Comparison of ENCODE assay signal across 8 cellular contexts in the genomic region with DNA sequence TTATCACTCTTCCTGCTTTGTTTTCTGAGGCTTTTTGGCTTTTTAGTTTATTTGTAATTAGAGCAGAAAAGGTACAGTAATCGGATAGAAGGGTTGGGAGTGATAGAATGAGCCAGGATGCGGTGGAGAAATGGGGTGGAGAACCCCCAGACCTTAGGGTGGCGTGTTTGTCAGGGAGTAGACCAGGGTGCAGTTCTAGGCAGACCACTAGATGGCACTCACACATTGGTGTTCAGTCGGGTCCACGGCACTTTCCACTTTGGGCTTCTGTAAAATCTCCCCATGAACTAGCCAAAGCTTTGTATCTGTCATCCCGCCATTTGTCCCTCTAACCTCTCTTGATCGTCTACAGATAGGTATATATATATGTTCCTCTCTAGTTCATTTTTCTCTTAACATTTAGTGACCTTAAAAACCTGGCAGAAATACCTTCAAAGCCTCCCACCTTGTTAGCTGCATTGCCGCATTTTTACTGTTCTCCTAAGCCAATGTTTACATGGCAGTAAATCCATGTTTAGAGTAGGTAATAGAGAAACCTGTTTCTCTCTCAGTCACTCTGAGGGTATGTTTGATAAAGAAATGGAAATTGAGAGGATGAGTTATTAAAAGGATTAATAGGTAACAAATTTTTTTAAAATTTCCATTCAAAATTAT. TPM values are rescaled to one million over a fixed set of nuclear protein-coding genes. Genes with fewer than 3 reads are reported as not detected.
DNase-seq lines count a peak whose midpoint lies in the region; ATAC-seq and TF ChIP-seq lines count a peak whose summit lies in the region.

No MANE protein-coding gene starts in this region.

- POLR2A ChIA-PET in CD8-positive, alpha-beta memory T cell (lab: Charles Lee) = interaction anchor here (0.6 to 2.5 kb wide), 4 partner anchors 50 to 694 kb away, joined by 3 to 8 read pairs (median 4); partner anchors contain the start of gene CLYBL
- POLR2A ChIA-PET in naive thymus-derived CD4-positive, alpha-beta T cell (lab: Charles Lee) = interaction anchor here (0.5 to 3.8 kb wide), 17 partner anchors 8 to 1470 kb away, joined by 3 to 26 read pairs (median 4); partner anchors contain the start of genes CLYBL and TMTC4

- peaks cover 0 to 1% of the 10 kb centered on the region in 2 donors for H3K27me3 Mint-ChIP-seq in CD8-positive, alpha-beta memory T cell
- H3K27me3 Mint-ChIP-seq in naive thymus-derived CD4-positive, alpha-beta T cell = peaks cover 0 to 27% (median 0%) of the 10 kb centered on the region in 5 donors
- H3K27me3 Mint-ChIP-seq in stimulated activated naive B cell treated with anti-CD40 and anti-IgM and Interleukin-4, amounts not matched to agents 10 μg/mL and 1 μg/mL and 100 μg/mL, for 72 hours = peaks cover 0 to 14% of the 10 kb centered on the region in 2 donors

- H3K27me3 ChIP-seq in CD8-positive, alpha-beta memory T cell (ENCODE audit: insufficient read depth, low read length, poor library complexity, severe bottlenecking) = no peaks in the 10 kb centered on the region
- H3K27me3 ChIP-seq in esophagus muscularis mucosa = no peaks in the 10 kb centered on the region
- H3K27me3 ChIP-seq in naive thymus-derived CD4-positive, alpha-beta T cell (ENCODE audit: control insufficient read depth in 2 of 2, insufficient read depth in 2 of 2, low read length in 2 of 2) = no peaks in the 10 kb centered on the region

- no peaks in the 10 kb centered on the region for H3K9me3 Mint-ChIP-seq in CD8-positive, alpha-beta memory T cell
- H3K9me3 Mint-ChIP-seq in naive thymus-derived CD4-positive, alpha-beta T cell = peaks cover 0 to 2% (median 0%) of the 10 kb centered on the region in 11 donors
- H3K9me3 Mint-ChIP-seq in stimulated activated naive B cell treated with anti-CD40 and anti-IgM and Interleukin-4, amounts not matched to agents 10 μg/mL and 1 μg/mL and 100 μg/mL, for 72 hours = no peaks in the 10 kb centered on the region

- peak overlapping the region; percentile 52 for H3K4me3 ChIP-seq in CD8-positive, alpha-beta memory T cell (ENCODE audit: low read length)
- H3K4me3 ChIP-seq in esophagus muscularis mucosa = peak overlapping the region in 1 of 4 donors; percentile 9
- peak overlapping the region; percentile 47 for H3K4me3 ChIP-seq in naive thymus-derived CD4-positive, alpha-beta T cell (ENCODE audit: low read length)

- WGBS in esophagus muscularis mucosa = 9% methylated on average over 8 of the region's 8 CpGs

- TF ChIP-seq CTCF in esophagus muscularis mucosa (IDR thresholded peaks at IDR 0.05) = peak; percentile 85 to 93 (median 92)

- peak; percentile 73 to 86 (median 76) for DNase-seq in CD8-positive, alpha-beta memory T cell
- DNase-seq in KBM-7 (peak; percentile 77), OCI-M1 (lab: John Stamatoyannopoulos, UW) (peak; percentile 83), activated T-cell treated with anti-CD3 and anti-CD28 coated beads for 48 hours (ENCODE audit: low read depth) (peak; percentile 72), esophagus muscularis mucosa (ENCODE audit: extremely low spot score) (peak; percentile 94)
- DNase-seq in naive thymus-derived CD4-positive, alpha-beta T cell = peak; percentile 58 to 84 (median 80)
- peak; percentile 53 for DNase-seq in stimulated activated naive B cell treated with anti-CD40 and anti-IgM and Interleukin-4, amounts not matched to agents 10 μg/mL and 1 μg/mL and 100 μg/mL, for 72 hours

- H3K36me3 ChIP-seq in CD8-positive, alpha-beta memory T cell (ENCODE audit: insufficient read depth, low read length) = no peaks in the 10 kb centered on the region
- H3K36me3 ChIP-seq in esophagus muscularis mucosa = no peaks in the 10 kb centered on the region
- H3K36me3 ChIP-seq in naive thymus-derived CD4-positive, alpha-beta T cell (ENCODE audit: control insufficient read depth in 2 of 3, insufficient read depth in 3 of 3, low read length in 3 of 3) = no peaks in the 10 kb centered on the region

- H3K4me3 Mint-ChIP-seq in CD8-positive, alpha-beta memory T cell = peak overlapping the region; percentile 78 to 92 (median 81)
- H3K4me3 Mint-ChIP-seq in naive thymus-derived CD4-positive, alpha-beta T cell = peak overlapping the region; percentile 73 to 90 (median 81)
- peak overlapping the region in 1 of 2 donors; percentile 25 for H3K4me3 Mint-ChIP-seq in stimulated activated naive B cell treated with anti-CD40 and anti-IgM and Interleukin-4, amounts not matched to agents 10 μg/mL and 1 μg/mL and 100 μg/mL, for 72 hours

- TF ChIP-seq POLR2A in esophagus muscularis mucosa (IDR thresholded peaks at IDR 0.05; ENCODE audit: low read depth) = no peak

- no peak for TF ChIP-seq EP300 in esophagus muscularis mucosa (IDR thresholded peaks at IDR 0.05)

- CTCF ChIA-PET in CD8-positive, alpha-beta memory T cell (lab: Charles Lee) = interaction anchor here (0.6 to 6.5 kb wide), 36 partner anchors 9 to 1471 kb away, joined by 3 to 76 read pairs (median 4); partner anchors contain the start of genes CLYBL, GGACT and ZIC2
- CTCF ChIA-PET in naive thymus-derived CD4-positive, alpha-beta T cell (lab: Charles Lee) = interaction anchor here (0.6 to 6.2 kb wide), 34 partner anchors 8 to 1473 kb away, joined by 3 to 68 read pairs (median 4); no protein-coding TSS in a partner anchor

- peaks cover 51% of the 10 kb centered on the region for H3K4me1 ChIP-seq in CD8-positive, alpha-beta memory T cell (ENCODE audit: insufficient read depth, low read length)
- H3K4me1 ChIP-seq in esophagus muscularis mucosa = peaks cover 9 to 30% (median 27%) of the 10 kb centered on the region in 4 donors
- peaks cover 39 to 41% of the 10 kb centered on the region in 2 donors for H3K4me1 ChIP-seq in naive thymus-derived CD4-positive, alpha-beta T cell (ENCODE audit: control insufficient read depth in 2 of 2, insufficient read depth in 2 of 2, low read length in 2 of 2)

- no peaks in the 10 kb centered on the region for H3K9me3 ChIP-seq in CD8-positive, alpha-beta memory T cell (ENCODE audit: low read length)
- no peaks in the 10 kb centered on the region for H3K9me3 ChIP-seq in esophagus muscularis mucosa
- no peaks in the 10 kb centered on the region for H3K9me3 ChIP-seq in naive thymus-derived CD4-positive, alpha-beta T cell (ENCODE audit: control insufficient read depth in 2 of 3, low read length in 3 of 3)

- H3K27ac Mint-ChIP-seq in CD8-positive, alpha-beta memory T cell = peak overlapping the region; percentile 80 to 98 (median 92)
- H3K27ac Mint-ChIP-seq in naive thymus-derived CD4-positive, alpha-beta T cell = peak overlapping the region; percentile 47 to 98 (median 92)
- H3K27ac Mint-ChIP-seq in stimulated activated naive B cell treated with anti-CD40 and anti-IgM and Interleukin-4, amounts not matched to agents 10 μg/mL and 1 μg/mL and 100 μg/mL, for 72 hours = no peak overlapping the region

- no peaks in the 10 kb centered on the region for H3K36me3 Mint-ChIP-seq in CD8-positive, alpha-beta memory T cell
- H3K36me3 Mint-ChIP-seq in naive thymus-derived CD4-positive, alpha-beta T cell = peaks cover 0 to 3% (median 0%) of the 10 kb centered on the region in 5 donors
- H3K36me3 Mint-ChIP-seq in stimulated activated naive B cell treated with anti-CD40 and anti-IgM and Interleukin-4, amounts not matched to agents 10 μg/mL and 1 μg/mL and 100 μg/mL, for 72 hours = no peaks in the 10 kb centered on the region

- intact Hi-C loops in esophagus muscularis mucosa (cut with DNase I) = loop anchor here (5.0 to 10.0 kb wide), 3 partner anchors 319 to 861 kb away; partner anchors contain the start of gene ZIC5
- intact Hi-C loops in naive thymus-derived CD4-positive, alpha-beta T cell (cut with micrococcal nuclease) = loop anchor here (1.0 to 5.0 kb wide), 22 partner anchors 49 to 1971 kb away; partner anchors contain the start of genes GGACT (in 2 of the 2), CLYBL (in 1 of the 2), PCCA (in 1 of the 2) and TMTC4 (in 1 of the 2)

- no peak overlapping the region for H3K27ac ChIP-seq in CD8-positive, alpha-beta memory T cell (ENCODE audit: low read depth, low read length)
- H3K27ac ChIP-seq in esophagus muscularis mucosa (replicated peaks in 1 of 4) = no peak overlapping the region
- peak overlapping the region; percentile 82 for H3K27ac ChIP-seq in naive thymus-derived CD4-positive, alpha-beta T cell (ENCODE audit: low read depth, low read length)

- ATAC-seq in GM21526 (IDR thresholded peaks at IDR 0.05; ENCODE audit: low FRiP score, unreplicated experiment) = peak; percentile 67
- ATAC-seq in naive thymus-derived CD4-positive, alpha-beta T cell = peak; percentile 89
- ATAC-seq in stimulated activated naive B cell treated with anti-CD40 and anti-IgM and Interleukin-4, amounts not matched to agents 10 μg/mL and 1 μg/mL and 100 μg/mL, for 72 hours (replicated peaks) = peak; percentile 71 to 72

- in situ Hi-C loops in KBM-7 (cut with MboI; ENCODE audit: low pct_unique_long_range_greater_than_20kb, low sequenced_read_pairs) = loop anchor here (25.0 kb wide), 1 partner anchor 881 kb away; no protein-coding TSS in a partner anchor

- peaks cover 43 to 51% (median 50%) of the 10 kb centered on the region in 3 donors for H3K4me1 Mint-ChIP-seq in CD8-positive, alpha-beta memory T cell
- peaks cover 14 to 54% (median 45%) of the 10 kb centered on the region in 7 donors for H3K4me1 Mint-ChIP-seq in naive thymus-derived CD4-positive, alpha-beta T cell
- H3K4me1 Mint-ChIP-seq in stimulated activated naive B cell treated with anti-CD40 and anti-IgM and Interleukin-4, amounts not matched to agents 10 μg/mL and 1 μg/mL and 100 μg/mL, for 72 hours = peaks cover 10 to 25% of the 10 kb centered on the region in 2 donors

RNA-seq across cellular contexts. Expression of gene CLYBL, which starts 49.7 kb away (rescaled TPM):
- total RNA-seq in CD8-positive, alpha-beta memory T cell = 1 to 10 TPM; 3.8 to 5.6 TPM
- 16.3 TPM for polyA plus RNA-seq in CD8-positive, alpha-beta memory T cell
- 10 to 100 TPM in 2 of 4 donors, 1 to 10 TPM in 2; 7.5 to 11.7 (median 9.4) TPM for total RNA-seq in esophagus muscularis mucosa
- total RNA-seq in naive thymus-derived CD4-positive, alpha-beta T cell = 10 to 100 TPM in 2 of 5 experiments, 1 to 10 TPM in 3; 5.6 to 13.0 (median 8.0) TPM
- 10 to 100 TPM; 13.2 to 14.7 TPM for polyA plus RNA-seq in naive thymus-derived CD4-positive, alpha-beta T cell
